8 cellular contexts compared by ENCODE assay signal in genomic region chr7:94655884-94656657, GRCh38. TPM values are rescaled to one million over a fixed set of nuclear protein-coding genes. Genes with fewer than 3 reads are reported as not detected.
A peak's percentile ranks its signal among the peaks of the same experiment; 100 is the strongest.
DNase-seq lines count a peak whose midpoint lies in the region; ATAC-seq, FAIRE-seq and TF ChIP-seq lines count a peak whose summit lies in the region.

Gene SGCE, minus strand, starts transcription at chr7:94656133. Its CDS starts 35 bp downstream, at chr7:94656098.

- peak in 1 of 2 experiments; percentile 18; a peak in 1 of 5 replicates for TF ChIP-seq EP300 in A549 (IDR thresholded peaks at IDR 0.05)

- FAIRE-seq in A549 (lab: Jason Lieb, UNC) (no peak), GM18507 (lab: Jason Lieb, UNC) (peak; percentile 9)

- TF ChIP-seq POLR2A in A549 (IDR thresholded peaks at IDR 0.05; ENCODE audit: low read length) = peak; percentile 85

- no peaks in the 10 kb centered on the region for H4K20me1 ChIP-seq in mammary epithelial cell (ENCODE audit: insufficient read depth, low read length)

- H3K27ac ChIP-seq in A549 = peak within 1 kb of the TSS; percentile 95 to 96
- peak within 1 kb of the TSS; percentile 88 for H3K27ac ChIP-seq in mammary epithelial cell (ENCODE audit: insufficient read depth, low read depth, low read length)

- no peaks in the 10 kb centered on the region for H3K27me3 ChIP-seq in mammary epithelial cell (ENCODE audit: insufficient read depth, low read length)

- dilution Hi-C loops in mammary epithelial cell (cut with HindIII; ENCODE audit: low sequenced_read_pairs) = no loop called here

- H3K79me2 ChIP-seq in mammary epithelial cell (ENCODE audit: insufficient read depth, low read length) = peaks cover 64% of the 10 kb centered on the region

- in situ Hi-C loops in mammary epithelial cell (cut with MboI; ENCODE audit: low sequenced_read_pairs in 2 of 2) = no loop called here

- ATAC-seq in A549 (peak; percentile 64 to 76), sciatic nerve (peak; percentile 79), HG02970 (IDR thresholded peaks at IDR 0.05; ENCODE audit: low FRiP score, unreplicated experiment) (no peak)

- POLR2A ChIA-PET in A549 (lab: Yijun Ruan, JAX) = interaction anchor here (0.6 to 2.2 kb wide), 13 partner anchors 35 to 823 kb away, joined by 3 to 16 read pairs (median 5); partner anchors contain the start of gene PON3

- BruUV-seq in mammary epithelial cell (replicated peaks; lab: Mats Ljungman, UMichigan) = no TSS peak

- H3K36me3 ChIP-seq in mammary epithelial cell (ENCODE audit: insufficient read depth, low read length) = no peaks in the 10 kb centered on the region

- H3K4me2 ChIP-seq in A549 = peak within 1 kb of the TSS; percentile 76
- H3K4me2 ChIP-seq in mammary epithelial cell (ENCODE audit: insufficient read depth, low read depth, low read length) = peak within 1 kb of the TSS; percentile 90

- peak within 1 kb of the TSS; percentile 85 for H3K9ac ChIP-seq in mammary epithelial cell (ENCODE audit: insufficient read depth, low read length)

- H3K4me3 ChIP-seq in A549 (peak within 1 kb of the TSS; percentile 64), mammary epithelial cell (replicated peaks in 1 of 3; ENCODE audit: insufficient read depth in 1 of 3, low read depth in 2 of 3, low read length in 3 of 3) (peak within 1 kb of the TSS; percentile 83 to 98 (median 86)), iPS-18c (ENCODE audit: insufficient read depth, low read depth, low read length) (peak within 1 kb of the TSS; percentile 79)

- TF ChIP-seq RAD21 in A549 (conservative IDR thresholded peaks at IDR 0.05 in 1 of 2, IDR thresholded peaks at IDR 0.05 in 1 of 2) = peak; percentile 53 to 82

- TF ChIP-seq CTCF in A549 (IDR thresholded peaks at IDR 0.05) (peak; percentile 69), mammary epithelial cell (conservative IDR thresholded peaks at IDR 0.05 in 1 of 2, IDR thresholded peaks at IDR 0.05 in 1 of 2; ENCODE audit: extremely low read depth in 1 of 2, insufficient read depth in 1 of 2, low read depth in 1 of 2, low read length in 2 of 2) (peak; percentile 34 to 57)

- DNase-seq in A549 (ENCODE audit: low read depth in 1 of 2, low spot score in 1 of 2) (peak; percentile 55 to 88), GM18507 (ENCODE audit: extremely low spot score, insufficient read length, low read depth) (no peak), NCI-H1092 (lab: John Stamatoyannopoulos, UW) (peak; percentile 77), T-helper 1 cell (peak in 3 of 5 donors; percentile 19 to 34 (median 19)), mammary epithelial cell (peak; percentile 71), sciatic nerve (ENCODE audit: low spot score) (peak; percentile 90)

- 40% methylated on average over 50 of the region's 61 CpGs for WGBS in A549 (ENCODE audit: missing lambda C conversion rate)
- WGBS in mammary epithelial cell (ENCODE audit: low coverage, missing lambda C conversion rate) = 67% methylated on average over 1 of the region's 61 CpGs

- peak within 1 kb of the TSS; percentile 99 for H2AFZ ChIP-seq in mammary epithelial cell (ENCODE audit: low read depth, low read length)

- CTCF ChIA-PET in A549 (lab: Yijun Ruan, JAX) (interaction anchor here (0.6 to 3.1 kb wide), 24 partner anchors 10 to 822 kb away, joined by 3 to 18 read pairs (median 4); no protein-coding TSS in a partner anchor), mammary epithelial cell (lab: Charles Lee; ENCODE audit: low non-redundant PET) (interaction anchor here (0.6 to 1.2 kb wide), 3 partner anchors 35 to 586 kb away, joined by 3 to 7 read pairs (median 4); no protein-coding TSS in a partner anchor)

- no peaks in the 10 kb centered on the region for H3K9me3 ChIP-seq in A549
- H3K9me3 ChIP-seq in mammary epithelial cell (replicated peaks; ENCODE audit: insufficient read depth, low read length) = no peaks in the 10 kb centered on the region
- peaks cover 3% of the 10 kb centered on the region for H3K9me3 ChIP-seq in iPS-18c (ENCODE audit: control insufficient read depth, insufficient read depth, low read length)

- intact Hi-C loops in mammary epithelial cell (cut with micrococcal nuclease) (loop anchor here (1.0 to 10.0 kb wide), 9 partner anchors 35 to 819 kb away; partner anchors contain the start of gene PPP1R9A), sciatic nerve (cut with DNase I) (no loop called here)

- H3K4me1 ChIP-seq in A549 (peaks cover 37% of the 10 kb centered on the region), mammary epithelial cell (ENCODE audit: insufficient read depth, low read length) (peaks cover 13% of the 10 kb centered on the region)

TF ChIP-seq in A549, 52 proteins besides CTCF, POLR2A, EP300 and RAD21:
- peak; percentile 10; the same call in 1 of the 2 replicates for TF ChIP-seq HDAC2 (IDR thresholded peaks at IDR 0.05)
- TF ChIP-seq MAX (IDR thresholded peaks at IDR 0.05) = peak; percentile 53; the same call in 1 of the 2 replicates
- TF ChIP-seq SMC3 (IDR thresholded peaks at IDR 0.05) = peak; percentile 92
- peak; percentile 19 to 82; a peak in 3 of 5 replicates for TF ChIP-seq JUN (IDR thresholded peaks at IDR 0.05)
- TF ChIP-seq PHF8 (IDR thresholded peaks at IDR 0.05; ENCODE audit: borderline replicate concordance, low read depth) = peak; percentile 75
- TF ChIP-seq BCL3 (IDR thresholded peaks at IDR 0.05) = peak; percentile 63; the same call in 2 of the 3 replicates
- no peak for TF ChIP-seq ZFP36 (IDR thresholded peaks at IDR 0.05; ENCODE audit: borderline replicate concordance, partially characterized antibody)
- TF ChIP-seq TP53 (CRISPR knock-in tag; IDR thresholded peaks at IDR 0.05) = 0 out of 2 replicates have a peak, but pooled peaks have one; percentile 22
- TF ChIP-seq FOXS1 (CRISPR knock-in tag; IDR thresholded peaks at IDR 0.05) = no peak
- peak; percentile 71; the same call in 1 of the 2 replicates for TF ChIP-seq E2F6 (IDR thresholded peaks at IDR 0.05; ENCODE audit: borderline replicate concordance, low read depth)

RNA-seq across cellular contexts. Expression of gene SGCE, which starts in this region (rescaled TPM):
- 97.2 and 121 TPM in 2 replicates for polyA plus RNA-seq in A549 (2011; rRNA removed)
- 32.3 and 36.8 TPM in 2 replicates for polyA plus RNA-seq in A549 (2012; cell fraction: cytosol; rRNA removed)
- 20.5 and 29.8 TPM in 2 replicates for polyA plus RNA-seq in A549 (2012; cell fraction: nucleus; rRNA removed)
- polyA plus RNA-seq in A549 (2017; fragmentation: RNase III; extraction: RNeasy Plus Mini Kit Qiagen cat#74134 plus additional on column Dnase treatment) = 59.4 to 61.5 TPM (median 60.1 TPM) in 3 replicates
- 54.0 and 71.5 TPM in 2 replicates for polyA minus RNA-seq in A549 (2011; rRNA and poly(A)+ RNA removed)
- 10 to 100 TPM; 61.3 to 74.7 TPM for total RNA-seq in mammary epithelial cell
- 37.1 TPM for polyA plus RNA-seq in mammary epithelial cell
- polyA minus RNA-seq in mammary epithelial cell = 20.8 TPM
- 132 TPM for total RNA-seq in sciatic nerve
